Comparison of ENCODE assay signal across 25 cellular contexts in the genomic region with DNA sequence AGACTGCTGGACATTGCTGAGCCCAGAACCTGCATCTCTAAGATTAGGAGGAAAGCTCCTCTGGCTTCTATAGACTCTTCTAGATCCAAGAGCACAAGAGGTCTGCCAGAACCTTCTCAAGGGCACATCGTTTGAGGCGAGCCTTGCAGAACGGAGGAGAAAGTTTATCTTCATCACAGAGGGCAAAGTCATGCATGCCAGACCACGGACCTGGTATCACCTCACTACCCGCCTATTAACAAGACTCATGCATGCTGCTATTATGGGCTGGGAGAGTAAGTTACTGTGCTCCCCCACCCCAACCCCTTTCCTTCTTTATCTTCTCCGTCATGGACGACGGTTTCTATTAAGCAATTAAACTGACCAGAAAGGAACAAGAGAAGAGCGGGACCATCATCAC. TPM values are rescaled to one million over a fixed set of nuclear protein-coding genes. Genes with fewer than 3 reads are reported as not detected.
"Had no signal": no experiment of that assay in that cellular context is flagged by ENCODE, and none has a peak within 500 bp of the region (broad histone marks: within the 10 kb centered on the region; RNA-seq: fewer than 3 reads in every experiment).

No MANE protein-coding gene starts in this region.

- H3K4me1 ChIP-seq: gastrocnemius medialis, right lobe of liver, vagina had no signal

- H3K27ac Mint-ChIP-seq: activated CD8-positive, alpha-beta memory T cell treated with anti-CD3 and anti-CD28 coated beads, Interleukin-2, amount 10 ng/mL, durations not matched to agents 7 days and 5 days; activated CD8-positive, alpha-beta T cell treated with anti-CD3 and anti-CD28 coated beads for 36 hours; activated naive CD4-positive, alpha-beta T cell treated with anti-CD3 and anti-CD28 coated beads, Interleukin-2, amount 50 U/mL, for 72 hours; effector memory CD8-positive, alpha-beta T cell; memory B cell; T-helper 1 cell treated with Interleukin-12 subunit alpha and Interleukin-12 subunit beta and Interleukin-4 antibody, amounts not matched to agents 30 μg/mL and 1 μg/mL, for 36 hours had no signal

- H3K27me3 ChIP-seq: gastrocnemius medialis, heart left ventricle, right lobe of liver, tibial nerve, vagina had no signal

- H3K36me3 Mint-ChIP-seq: activated naive CD4-positive, alpha-beta T cell treated with anti-CD3 and anti-CD28 coated beads, Interleukin-2, amount 50 U/mL, for 72 hours; memory B cell; stimulated activated naive B cell treated with anti-CD40 and anti-IgM and Interleukin-4, amounts not matched to agents 10 μg/mL and 1 μg/mL and 100 μg/mL, for 72 hours had no signal

- H3K9me3 Mint-ChIP-seq: activated CD8-positive, alpha-beta T cell treated with anti-CD3 and anti-CD28 coated beads for 36 hours; activated naive CD4-positive, alpha-beta T cell treated with anti-CD3 and anti-CD28 coated beads, Interleukin-2, amount 50 U/mL, for 72 hours; central memory CD8-positive, alpha-beta T cell; effector memory CD8-positive, alpha-beta T cell; memory B cell; neural crest cell; stimulated activated naive B cell treated with anti-CD40 and anti-IgM and Interleukin-4, amounts not matched to agents 10 μg/mL and 1 μg/mL and 100 μg/mL, for 72 hours; T-helper 1 cell treated with Interleukin-12 subunit alpha and Interleukin-12 subunit beta and Interleukin-4 antibody, amounts not matched to agents 30 μg/mL and 1 μg/mL, for 36 hours had no signal

- ATAC-seq: activated CD8-positive, alpha-beta memory T cell treated with anti-CD3 and anti-CD28 coated beads, Interleukin-2, amount 10 ng/mL, durations not matched to agents 7 days and 5 days; activated CD8-positive, alpha-beta T cell treated with anti-CD3 and anti-CD28 coated beads for 36 hours; activated naive CD4-positive, alpha-beta T cell treated with anti-CD3 and anti-CD28 coated beads, Interleukin-2, amount 50 U/mL, for 72 hours; effector memory CD8-positive, alpha-beta T cell; esophagus mucosa; gastrocnemius medialis; heart left ventricle; left cardiac atrium; right lobe of liver; stimulated activated naive B cell treated with anti-CD40 and anti-IgM and Interleukin-4, amounts not matched to agents 10 μg/mL and 1 μg/mL and 100 μg/mL, for 72 hours had no signal

- H3K4me1 Mint-ChIP-seq: central memory CD8-positive, alpha-beta T cell; neural crest cell had no signal

- DNase-seq: activated CD4-positive, alpha-beta T cell treated with anti-CD3 and anti-CD28 coated beads for 48 hours; activated CD8-positive, alpha-beta memory T cell treated with anti-CD3 and anti-CD28 coated beads, Interleukin-2, amount 10 ng/mL, durations not matched to agents 7 days and 5 days; activated CD8-positive, alpha-beta T cell treated with anti-CD3 and anti-CD28 coated beads for 36 hours; activated gamma-delta T cell; activated T-cell treated with anti-CD3 and anti-CD28 coated beads for 4 hours; dorsolateral prefrontal cortex; effector memory CD8-positive, alpha-beta T cell; gastrocnemius medialis; heart left ventricle; islet precursor cell; left cardiac atrium; occipital lobe; right lobe of liver; small intestine; stimulated activated CD4-positive, alpha-beta T cell treated with anti-CD3 and anti-CD28 coated beads, Interleukin-15, amount 100 ng/mL, for 24 hours; stimulated activated naive B cell treated with anti-CD40 and anti-IgM and Interleukin-4, amounts not matched to agents 10 μg/mL and 1 μg/mL and 100 μg/mL, for 72 hours had no signal

- H3K36me3 ChIP-seq: gastrocnemius medialis, heart left ventricle, right lobe of liver, tibial nerve, vagina had no signal

- H3K27ac ChIP-seq: dorsolateral prefrontal cortex, gastrocnemius medialis, right lobe of liver, tibial nerve, vagina had no signal

- H3K27me3 Mint-ChIP-seq: activated CD8-positive, alpha-beta T cell treated with anti-CD3 and anti-CD28 coated beads for 36 hours; central memory CD8-positive, alpha-beta T cell had no signal

- H3K9me3 ChIP-seq: gastrocnemius medialis, heart left ventricle, right lobe of liver, tibial nerve, vagina had no signal

- H3K4me3 ChIP-seq: dorsolateral prefrontal cortex, gastrocnemius medialis, heart left ventricle, right lobe of liver, tibial nerve, vagina had no signal

- H3K4me3 Mint-ChIP-seq: activated CD8-positive, alpha-beta memory T cell treated with anti-CD3 and anti-CD28 coated beads, Interleukin-2, amount 10 ng/mL, durations not matched to agents 7 days and 5 days; activated CD8-positive, alpha-beta T cell treated with anti-CD3 and anti-CD28 coated beads for 36 hours; central memory CD8-positive, alpha-beta T cell; effector memory CD8-positive, alpha-beta T cell; memory B cell; neural crest cell; stimulated activated naive B cell treated with anti-CD40 and anti-IgM and Interleukin-4, amounts not matched to agents 10 μg/mL and 1 μg/mL and 100 μg/mL, for 72 hours; T-helper 1 cell treated with Interleukin-12 subunit alpha and Interleukin-12 subunit beta and Interleukin-4 antibody, amounts not matched to agents 30 μg/mL and 1 μg/mL, for 36 hours had no signal

RNA-seq across cellular contexts. Expression of a gene that starts 23.3 kb away (rescaled TPM):
- total RNA-seq: activated CD8-positive, alpha-beta T cell treated with anti-CD3 and anti-CD28 coated beads for 36 hours; endothelial cell of umbilical vein had no signal
- polyA plus RNA-seq: endothelial cell of umbilical vein had no signal
